22 cellular contexts compared by ENCODE assay signal in genomic region chr6:5778906-5779305, GRCh38.
A peak's percentile ranks its signal among the peaks of the same experiment; 100 is the strongest.
DNase-seq lines count a peak whose midpoint lies in the region; ATAC-seq and TF ChIP-seq lines count a peak whose summit lies in the region.
"Had no signal": no experiment of that assay in that cellular context is flagged by ENCODE, and none has a peak within 500 bp of the region (broad histone marks: within the 10 kb centered on the region; RNA-seq: fewer than 3 reads in every experiment).

No MANE protein-coding gene starts in this region.

- H3K27ac ChIP-seq in OCI-LY1 (ENCODE audit: low read depth, low read length, poor library complexity, severe bottlenecking) = peak overlapping the region; percentile 94
- H3K27ac ChIP-seq: HL-60 had no signal

- H3K4me3 ChIP-seq in OCI-LY1 (ENCODE audit: low read depth, low read length, poor library complexity, severe bottlenecking) (peak overlapping the region; percentile 46), Caco-2 (ENCODE audit: low read depth, low read length) (no peak overlapping the region)
- H3K4me3 ChIP-seq: K562 had no signal

- H3K9ac ChIP-seq in OCI-LY1 (ENCODE audit: low read length) = peak overlapping the region; percentile 57

- ATAC-seq in HG02642 (IDR thresholded peaks at IDR 0.05; ENCODE audit: poor library complexity, unreplicated experiment) = peak; percentile 17
- no peak for ATAC-seq in memory B cell (ENCODE audit: low read depth)
- no peak for ATAC-seq in GM21390 (IDR thresholded peaks at IDR 0.05; ENCODE audit: unreplicated experiment)
- ATAC-seq in stimulated activated naive CD8-positive, alpha-beta T cell treated with anti-CD3 and anti-CD28 coated beads, Interleukin-15, amount 100 ng/mL, for 72 hours = no peak
- ATAC-seq: HCT116, K562 had no signal

- H3K4me3 Mint-ChIP-seq in memory B cell (peak overlapping the region; percentile 53), Caco-2 (ENCODE audit: unreplicated experiment) (no peak overlapping the region)
- H3K4me3 Mint-ChIP-seq in stimulated activated naive CD8-positive, alpha-beta T cell treated with anti-CD3 and anti-CD28 coated beads, Interleukin-15, amount 100 ng/mL, for 72 hours = no peak overlapping the region
- H3K4me3 Mint-ChIP-seq: CD14-positive monocyte; CD4-positive, alpha-beta memory T cell; HFFc6 had no signal

- H3K27me3 ChIP-seq in OCI-LY1 (ENCODE audit: insufficient read depth, low read length) = no peaks in the 10 kb centered on the region
- no peaks in the 10 kb centered on the region for H3K27me3 ChIP-seq in Caco-2 (replicated peaks; ENCODE audit: control insufficient read depth, insufficient read depth, low read length)
- H3K27me3 ChIP-seq: BE2C had no signal

- DNase-seq in memory B cell (ENCODE audit: low spot score in 2 of 2) = no peak
- no peak for DNase-seq in hypothalamus (lab: John Stamatoyannopoulos, UW)
- DNase-seq in Caco-2 = no peak
- no peak for DNase-seq in stimulated activated naive CD8-positive, alpha-beta T cell treated with anti-CD3 and anti-CD28 coated beads, Interleukin-15, amount 100 ng/mL, for 72 hours
- DNase-seq: ACHN; BE2C; Calu3; CD4-positive, alpha-beta memory T cell; DMS79 treated with DMSO at 0.1 percent for 48 hours; EL; GOT3; H7; HFFc6; IMR-90; Kasumi-1 had no signal

- TF ChIP-seq CTCF in OCI-LY1 (IDR thresholded peaks at IDR 0.05; ENCODE audit: low read length) (no peak), Caco-2 (IDR thresholded peaks at IDR 0.05; ENCODE audit: insufficient read depth in 1 of 2, low read depth in 1 of 2, low read length in 1 of 2, severe bottlenecking in 1 of 2, unreplicated experiment in 1 of 2) (no peak)

- CTCF ChIA-PET in Caco-2 (lab: Charles Lee) = no interaction called here

- H4K20me1 ChIP-seq in OCI-LY1 (ENCODE audit: insufficient read depth, low read length) = no peaks in the 10 kb centered on the region

- peak overlapping the region; percentile 70 for H3K4me2 ChIP-seq in OCI-LY1 (ENCODE audit: low read length)

- H3K27ac Mint-ChIP-seq in memory B cell = no peak overlapping the region
- no peak overlapping the region for H3K27ac Mint-ChIP-seq in Caco-2 (ENCODE audit: unreplicated experiment)
- no peak overlapping the region for H3K27ac Mint-ChIP-seq in stimulated activated naive CD8-positive, alpha-beta T cell treated with anti-CD3 and anti-CD28 coated beads, Interleukin-15, amount 100 ng/mL, for 72 hours
- H3K27ac Mint-ChIP-seq: CD14-positive monocyte; CD4-positive, alpha-beta memory T cell; HFFc6 had no signal

- H3K79me2 ChIP-seq in OCI-LY1 (ENCODE audit: insufficient read depth, low read length) = no peaks in the 10 kb centered on the region

- peaks cover 11% of the 10 kb centered on the region for H3K4me1 Mint-ChIP-seq in memory B cell
- no peaks in the 10 kb centered on the region for H3K4me1 Mint-ChIP-seq in Caco-2 (ENCODE audit: low read depth, unreplicated experiment)
- H3K4me1 Mint-ChIP-seq in stimulated activated naive CD8-positive, alpha-beta T cell treated with anti-CD3 and anti-CD28 coated beads, Interleukin-15, amount 100 ng/mL, for 72 hours = no peaks in the 10 kb centered on the region

- H3K36me3 ChIP-seq in OCI-LY1 (ENCODE audit: insufficient read depth, low read length) (no peaks in the 10 kb centered on the region), Caco-2 (ENCODE audit: control insufficient read depth, insufficient read depth, low read length) (no peaks in the 10 kb centered on the region)
- H3K36me3 ChIP-seq: BE2C had no signal

- POLR2A ChIA-PET in Caco-2 (lab: Charles Lee) = no interaction called here

- H3K4me1 ChIP-seq in OCI-LY1 (ENCODE audit: insufficient read depth, low read length, severe bottlenecking) (peaks cover 49% of the 10 kb centered on the region), Caco-2 (no peaks in the 10 kb centered on the region)
- H3K4me1 ChIP-seq: BE2C had no signal

- H3K36me3 Mint-ChIP-seq in memory B cell (peaks cover 19% of the 10 kb centered on the region), Caco-2 (ENCODE audit: insufficient read depth, unreplicated experiment) (no peaks in the 10 kb centered on the region)

- H3K9me2 ChIP-seq in OCI-LY1 (ENCODE audit: low read depth, low read length) = no peaks in the 10 kb centered on the region

- intact Hi-C loops in Caco-2 (cut with micrococcal nuclease; ENCODE audit: unreplicated experiment) = no loop called here

- H3F3A ChIP-seq in OCI-LY1 (ENCODE audit: insufficient read depth, low read length) = peaks cover 4% of the 10 kb centered on the region; the same call in 1 of the 2 replicates

- no peaks in the 10 kb centered on the region for H3K9me3 Mint-ChIP-seq in memory B cell
- H3K9me3 Mint-ChIP-seq in Caco-2 (ENCODE audit: unreplicated experiment) = no peaks in the 10 kb centered on the region
- no peaks in the 10 kb centered on the region for H3K9me3 Mint-ChIP-seq in stimulated activated naive CD8-positive, alpha-beta T cell treated with anti-CD3 and anti-CD28 coated beads, Interleukin-15, amount 100 ng/mL, for 72 hours

- no TSS peak for BruUV-seq in Caco-2 (replicated peaks; lab: Mats Ljungman, UMichigan)

- H3K27me3 Mint-ChIP-seq in memory B cell = no peaks in the 10 kb centered on the region
- H3K27me3 Mint-ChIP-seq in Caco-2 (ENCODE audit: insufficient read depth, unreplicated experiment) = no peaks in the 10 kb centered on the region
- H3K27me3 Mint-ChIP-seq in stimulated activated naive CD8-positive, alpha-beta T cell treated with anti-CD3 and anti-CD28 coated beads, Interleukin-15, amount 100 ng/mL, for 72 hours = no peaks in the 10 kb centered on the region
- H3K27me3 Mint-ChIP-seq: CD4-positive, alpha-beta memory T cell had no signal

- H3K9me3 ChIP-seq in OCI-LY1 (ENCODE audit: low read length) (no peaks in the 10 kb centered on the region), Caco-2 (no peaks in the 10 kb centered on the region)
- H3K9me3 ChIP-seq: BE2C had no signal

- H2AFZ ChIP-seq in OCI-LY1 (ENCODE audit: low read length) = no peak overlapping the region
